Comparison of ENCODE assay signal across 22 cellular contexts in the genomic region with DNA sequence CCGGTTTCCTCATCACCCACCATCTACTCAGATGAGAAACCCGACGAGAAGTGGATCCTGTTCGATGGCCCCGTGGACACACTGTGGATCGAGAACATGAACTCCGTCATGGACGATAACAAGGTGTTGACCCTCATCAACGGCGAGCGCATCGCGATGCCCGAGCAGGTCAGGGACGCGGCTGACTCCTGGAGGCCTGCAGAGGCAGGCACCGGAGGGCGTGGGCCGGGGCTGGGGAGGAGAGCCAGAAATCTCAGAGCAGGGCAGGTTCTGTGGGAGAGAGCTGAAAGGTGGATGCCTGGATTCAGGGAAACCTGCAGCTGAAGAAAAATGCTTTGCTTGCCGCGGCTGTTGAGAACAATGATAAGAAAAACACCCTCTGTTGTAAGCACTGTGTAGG.
"Had no signal": no experiment of that assay in that cellular context is flagged by ENCODE, and none has a peak within 500 bp of the region (broad histone marks: within the 10 kb centered on the region; RNA-seq: fewer than 3 reads in every experiment).

No MANE protein-coding gene starts in this region.

- H3K36me3 ChIP-seq: SJSA1 had no signal

- H3K27ac ChIP-seq: HL-60, SJSA1, SK-N-MC had no signal

- H3K4me3 ChIP-seq: SJSA1, SK-N-MC had no signal

- H3K9me3 ChIP-seq: SJSA1 had no signal

- DNase-seq: KBM-7, MV-4-11, NCI-H1092, NCI-H1105 treated with DMSO at 0.1 percent for 48 hours, NCI-H1417 treated with DMSO at 0.1 percent for 48 hours, NCI-H146, NCI-H187, NCI-H2029, NCI-H2081 treated with DMSO at 0.1 percent for 48 hours, NCI-H2171, NCI-H226, NCI-H446, NCI-H510A, NCI-H524 treated with DMSO at 0.1 percent for 48 hours, NCI-H69, NCI-H774, Right ventricle myocardium superior, RPMI8226, SIG-M5 had no signal

- H3K4me1 ChIP-seq: SJSA1 had no signal
